In genomic region chr19:37217855-37218591, GRCh38 we compare ENCODE assay signal across 1 cellular context.
TF ChIP-seq lines count a peak whose summit lies in the region.

ZNF383 (plus strand) TSS chr19:37218214; CDS start chr19:37230454, 12,240 bp downstream.

TF ChIP-seq in K562, 482 proteins besides CTCF, POLR2A, EP300 and RAD21 (continued from another document and continues in another):
- no peak for TF ChIP-seq BCLAF1 (IDR thresholded peaks at IDR 0.05; ENCODE audit: borderline replicate concordance in 1 of 2, control insufficient read depth in 1 of 2, low read depth in 2 of 2, low read length in 1 of 2)
- TF ChIP-seq ZNF133 (CRISPR knock-in tag; IDR thresholded peaks at IDR 0.05) = no peak
- TF ChIP-seq HINFP (tag; conservative IDR thresholded peaks at IDR 0.05; ENCODE audit: low read depth) = no peak
- TF ChIP-seq NR2F6 (CRISPR knock-in tag; IDR thresholded peaks at IDR 0.05) = no peak
- no peak for TF ChIP-seq CEBPB (tag; IDR thresholded peaks at IDR 0.05)
- TF ChIP-seq AFF4 (CRISPR knock-in tag; IDR thresholded peaks at IDR 0.05) = 0 out of 2 replicates have a peak, but pooled peaks have one; percentile 34
- TF ChIP-seq KHSRP (IDR thresholded peaks at IDR 0.05) = no peak
- TF ChIP-seq SNIP1 (IDR thresholded peaks at IDR 0.05; ENCODE audit: low read depth) = no peak
- TF ChIP-seq ZNF175 (CRISPR knock-in tag; IDR thresholded peaks at IDR 0.05; ENCODE audit: low read depth) = peak; percentile 72; the same call in 1 of the 2 replicates
- TF ChIP-seq ATF4 (CRISPR knock-in tag; IDR thresholded peaks at IDR 0.05) = no peak
- no peak for TF ChIP-seq SMAD1 (IDR thresholded peaks at IDR 0.05; ENCODE audit: low read depth, low read length, partially characterized antibody)
- no peak for TF ChIP-seq BMI1 (IDR thresholded peaks at IDR 0.05; ENCODE audit: low read length)
- no peak for TF ChIP-seq CEBPG (CRISPR knock-in tag; IDR thresholded peaks at IDR 0.05)
- TF ChIP-seq CEBPG (tag; conservative IDR thresholded peaks at IDR 0.05 in 1 of 2, IDR thresholded peaks at IDR 0.05 in 1 of 2) = no peak
- no peak for TF ChIP-seq ZZZ3 (IDR thresholded peaks at IDR 0.05)
- TF ChIP-seq ZNF655 (CRISPR knock-in tag; IDR thresholded peaks at IDR 0.05) = no peak
- TF ChIP-seq MAFF (IDR thresholded peaks at IDR 0.05; ENCODE audit: low read length) = no peak
- no peak for TF ChIP-seq ZBTB5 (IDR thresholded peaks at IDR 0.05)
- no peak for TF ChIP-seq BRCA1 (IDR thresholded peaks at IDR 0.05)
- no peak for TF ChIP-seq BRCA1 (CRISPR knock-in tag; IDR thresholded peaks at IDR 0.05)
- no peak for TF ChIP-seq NR2C2 (CRISPR knock-in tag; IDR thresholded peaks at IDR 0.05)
- peak; percentile 93 for TF ChIP-seq NR2C2 (tag; IDR thresholded peaks at IDR 0.05)
- no peak for TF ChIP-seq ILF3 (IDR thresholded peaks at IDR 0.05; ENCODE audit: borderline replicate concordance)
- peak; percentile 87 to 96 for TF ChIP-seq FOXK2 (conservative IDR thresholded peaks at IDR 0.05 in 1 of 2, IDR thresholded peaks at IDR 0.05 in 1 of 2; ENCODE audit: low read depth in 2 of 2)
- no peak for TF ChIP-seq ZNF699 (CRISPR knock-in tag; IDR thresholded peaks at IDR 0.05; ENCODE audit: insufficient replicate concordance)
- no peak for TF ChIP-seq ZNF431 (CRISPR knock-in tag; IDR thresholded peaks at IDR 0.05)
- no peak for TF ChIP-seq HEY1 (CRISPR knock-in tag; IDR thresholded peaks at IDR 0.05; ENCODE audit: borderline replicate concordance)
- no peak for TF ChIP-seq ZNF445 (CRISPR knock-in tag; IDR thresholded peaks at IDR 0.05; ENCODE audit: low read depth)
- no peak; the same call in 1 of the 2 replicates for TF ChIP-seq ZNF76 (CRISPR knock-in tag; IDR thresholded peaks at IDR 0.05; ENCODE audit: borderline replicate concordance)
- no peak for TF ChIP-seq KAT2B (IDR thresholded peaks at IDR 0.05; ENCODE audit: low read depth, low read length)
- TF ChIP-seq ZBTB43 (CRISPR knock-in tag; IDR thresholded peaks at IDR 0.05) = no peak
- peak; percentile 78; the same call in 1 of the 2 replicates for TF ChIP-seq MBD2 (IDR thresholded peaks at IDR 0.05; ENCODE audit: borderline replicate concordance, low read depth)
- peak; percentile 60; the same call in 1 of the 2 replicates for TF ChIP-seq SMARCA5 (IDR thresholded peaks at IDR 0.05)
- TF ChIP-seq L3MBTL2 (IDR thresholded peaks at IDR 0.05) = peak; percentile 35; the same call in 1 of the 2 replicates
- peak; percentile 89 for TF ChIP-seq TFAP4 (CRISPR knock-in tag; IDR thresholded peaks at IDR 0.05; ENCODE audit: borderline replicate concordance)
- TF ChIP-seq RBM25 (IDR thresholded peaks at IDR 0.05; ENCODE audit: low read depth, low read length, severe bottlenecking) = no peak
- TF ChIP-seq SIN3B (IDR thresholded peaks at IDR 0.05; ENCODE audit: low read depth) = peak; percentile 98
- no peak for TF ChIP-seq IRF9 (tag; IDR thresholded peaks at IDR 0.05)
- TF ChIP-seq JUND (IDR thresholded peaks at IDR 0.05; ENCODE audit: borderline replicate concordance, low read depth, low read length) = peak; percentile 43
- TF ChIP-seq JUND (tag; IDR thresholded peaks at IDR 0.05; ENCODE audit: borderline replicate concordance, low read depth, low read length) = peak; percentile 21; the same call in 2 of the 3 replicates
- no peak for TF ChIP-seq ZNF644 (tag; IDR thresholded peaks at IDR 0.05; ENCODE audit: low read depth)
- no peak for TF ChIP-seq PHB (CRISPR knock-in tag; IDR thresholded peaks at IDR 0.05)
- TF ChIP-seq DDX20 (tag; IDR thresholded peaks at IDR 0.05; ENCODE audit: low read depth) = no peak
- TF ChIP-seq TSC22D4 (tag; IDR thresholded peaks at IDR 0.05) = no peak
- TF ChIP-seq HDAC8 (tag; IDR thresholded peaks at IDR 0.05) = no peak
- TF ChIP-seq NR0B1 (IDR thresholded peaks at IDR 0.05; ENCODE audit: partially characterized antibody) = no peak
- peak in 1 of 2 experiments; percentile 15 for TF ChIP-seq E2F6 (IDR thresholded peaks at IDR 0.05; ENCODE audit: borderline replicate concordance in 1 of 2, extremely low read depth in 1 of 2, insufficient read depth in 1 of 2, insufficient read length in 1 of 2, low read depth in 1 of 2, low read length in 1 of 2, poor library complexity in 1 of 2, severe bottlenecking in 1 of 2)
- TF ChIP-seq JUNB (CRISPR knock-in tag; conservative IDR thresholded peaks at IDR 0.05) = no peak
- TF ChIP-seq RFX7 (CRISPR knock-in tag; IDR thresholded peaks at IDR 0.05) = no peak
- TF ChIP-seq ZNF165 (CRISPR knock-in tag; IDR thresholded peaks at IDR 0.05; ENCODE audit: borderline replicate concordance) = no peak
- peak; percentile 98 for TF ChIP-seq C11orf30 (IDR thresholded peaks at IDR 0.05; ENCODE audit: low read depth)
- TF ChIP-seq MCM7 (IDR thresholded peaks at IDR 0.05) = no peak
